Comparison of ENCODE assay signal across 1 cellular context in the genomic region with DNA sequence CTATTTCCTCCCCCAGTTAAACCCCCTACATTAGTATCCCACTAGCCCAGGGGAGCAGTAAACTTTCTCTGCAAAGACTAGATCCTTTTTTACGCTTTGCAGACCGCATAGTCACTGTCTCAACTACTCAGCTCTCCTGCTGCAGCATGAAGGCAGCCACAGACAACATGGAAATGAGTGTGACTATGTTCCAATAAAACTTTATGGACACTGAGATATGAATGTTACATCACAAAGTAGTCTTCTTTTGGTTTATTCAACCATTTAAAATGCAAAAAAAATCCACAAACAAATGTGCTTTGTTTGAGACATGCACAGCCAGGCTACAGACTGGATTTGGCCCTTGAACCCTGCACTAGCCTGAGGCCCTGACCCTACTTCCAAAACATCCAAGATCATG.
TF ChIP-seq lines count a peak whose summit lies in the region.

No MANE protein-coding gene starts in this region.

TF ChIP-seq in A549, 52 proteins besides CTCF, POLR2A, EP300 and RAD21:
- TF ChIP-seq RNF2 (IDR thresholded peaks at IDR 0.05; ENCODE audit: borderline replicate concordance, low read depth) (no peak), KDM5A (IDR thresholded peaks at IDR 0.05) (no peak), FOXS1 (CRISPR knock-in tag; IDR thresholded peaks at IDR 0.05) (no peak), ZSCAN20 (CRISPR knock-in tag; IDR thresholded peaks at IDR 0.05) (no peak), NFE2L2 (conservative IDR thresholded peaks at IDR 0.05; ENCODE audit: low read length) (no peak)
